In genomic region chrX:149611619-149612018, GRCh38 we compare ENCODE assay signal across 39 cellular contexts. TPM values are rescaled to one million over a fixed set of nuclear protein-coding genes. Genes with fewer than 3 reads are reported as not detected.
"Had no signal": no experiment of that assay in that cellular context is flagged by ENCODE, and none has a peak within 500 bp of the region (broad histone marks: within the 10 kb centered on the region; RNA-seq: fewer than 3 reads in every experiment).

No MANE protein-coding gene starts in this region.

- H3K27ac Mint-ChIP-seq: activated CD4-positive, alpha-beta memory T cell treated with anti-CD3 and anti-CD28 coated beads for 36 hours; activated naive CD4-positive, alpha-beta T cell treated with anti-CD3 and anti-CD28 coated beads, Interleukin-2, amount 50 U/mL, for 72 hours; activated T-helper 17 cell treated with anti-CD3 and anti-CD28 coated beads, Interleukin-2, amount 50 U/mL, for 72 hours; WTC11 had no signal

- H3K36me3 Mint-ChIP-seq: activated CD4-positive, alpha-beta memory T cell treated with anti-CD3 and anti-CD28 coated beads for 36 hours had no signal

- H3K27me3 Mint-ChIP-seq: activated CD4-positive, alpha-beta memory T cell treated with anti-CD3 and anti-CD28 coated beads for 36 hours; activated T-helper 17 cell treated with anti-CD3 and anti-CD28 coated beads, Interleukin-2, amount 50 U/mL, for 72 hours had no signal

- H3K4me1 ChIP-seq: ascending aorta, body of pancreas, breast epithelium had no signal

- H3K36me3 ChIP-seq: ascending aorta, breast epithelium had no signal

- ATAC-seq: activated naive CD4-positive, alpha-beta T cell treated with anti-CD3 and anti-CD28 coated beads, Interleukin-2, amount 50 U/mL, for 72 hours; activated T-cell treated with anti-CD3 and anti-CD28 coated beads, Interleukin-2, amount 50 U/mL, for 72 hours; activated T-helper 17 cell treated with anti-CD3 and anti-CD28 coated beads, Interleukin-2, amount 50 U/mL, for 72 hours; body of pancreas; Right ventricle myocardium inferior; WTC11 had no signal

- H3K9me3 Mint-ChIP-seq: activated CD4-positive, alpha-beta memory T cell treated with anti-CD3 and anti-CD28 coated beads for 36 hours; activated naive CD4-positive, alpha-beta T cell treated with anti-CD3 and anti-CD28 coated beads, Interleukin-2, amount 50 U/mL, for 72 hours; activated T-cell treated with anti-CD3 and anti-CD28 coated beads, Interleukin-2, amount 50 U/mL, for 72 hours; activated T-helper 17 cell treated with anti-CD3 and anti-CD28 coated beads, Interleukin-2, amount 50 U/mL, for 72 hours; WTC11 had no signal

- DNase-seq: activated CD4-positive, alpha-beta memory T cell treated with anti-CD3 and anti-CD28 coated beads for 36 hours; activated CD4-positive, alpha-beta T cell treated with anti-CD3 and anti-CD28 coated beads for 4 hours; activated CD4-positive, alpha-beta T cell treated with anti-CD3 and anti-CD28 coated beads, Interleukin-2, amount 50 U/mL, for 1 hour; activated CD4-positive, CD25-positive, alpha-beta regulatory T cell treated with anti-CD3 and anti-CD28 coated beads, Interleukin-2, amount 50 U/mL, for 72 hours; activated effector memory CD4-positive, alpha-beta T cell treated with anti-CD3 and anti-CD28 coated beads, Interleukin-2, amount 50 U/mL, for 16 hours; activated naive CD4-positive, alpha-beta T cell; activated T-cell treated with anti-CD3 and anti-CD28 coated beads, Interleukin-2, amount 50 U/mL, for 1 hour; activated T-cell treated with anti-CD3 and anti-CD28 coated beads, Interleukin-2, amount 50 U/mL, for 72 hours; amniotic stem cell; body of pancreas; central memory CD4-positive, alpha-beta T cell; MM.1S; NCI-H1092 treated with DMSO at 0.1 percent for 48 hours; NCI-H1417; NCI-H146; NCI-H187; NCI-H2029 treated with DMSO at 0.1 percent for 48 hours; NCI-H2107; NCI-H2171; NCI-H510A; NCI-H526; NCI-H748 treated with DMSO at 0.1 percent for 48 hours; NK-92 treated with Interleukin-12 subunit alpha and Interleukin-12 subunit beta, amount 100 ng/mL, for 24 hours; PC-9; SW 1271; T-helper 1 cell; T1000 had no signal

- H3K9me3 ChIP-seq: ascending aorta, body of pancreas, breast epithelium had no signal

- H3K4me3 ChIP-seq: ascending aorta, body of pancreas, breast epithelium, PC-9 had no signal

- H3K27me3 ChIP-seq: ascending aorta, body of pancreas had no signal

- H3K27ac ChIP-seq: ascending aorta, body of pancreas, breast epithelium, KMS-11, PC-9, RWPE1 had no signal

- H3K4me1 Mint-ChIP-seq: activated T-helper 17 cell treated with anti-CD3 and anti-CD28 coated beads, Interleukin-2, amount 50 U/mL, for 72 hours; WTC11 had no signal

- H3K4me3 Mint-ChIP-seq: activated CD4-positive, alpha-beta memory T cell treated with anti-CD3 and anti-CD28 coated beads for 36 hours; activated T-cell treated with anti-CD3 and anti-CD28 coated beads, Interleukin-2, amount 50 U/mL, for 72 hours; activated T-helper 17 cell treated with anti-CD3 and anti-CD28 coated beads, Interleukin-2, amount 50 U/mL, for 72 hours; WTC11 had no signal

RNA-seq across cellular contexts. Expression of gene HSFX2, which starts 16.5 kb away (rescaled TPM):
- total RNA-seq: activated naive CD4-positive, alpha-beta T cell treated with anti-CD3 and anti-CD28 coated beads, Interleukin-2, amount 50 U/mL, for 72 hours; activated T-helper 17 cell treated with anti-CD3 and anti-CD28 coated beads, Interleukin-2, amount 50 U/mL, for 72 hours; ascending aorta; body of pancreas; LHCN-M2; Right ventricle myocardium inferior; T-helper 2 cell treated with Interferon-gamma antibody and Interleukin-4, amounts not matched to agents 100 ng/mL and 5 ng/mL, for 36 hours; WTC11 had no signal

RNA-seq across cellular contexts. Expression of gene MAGEA9B, which starts 24.4 kb away (rescaled TPM):
- total RNA-seq: activated CD4-positive, alpha-beta memory T cell treated with anti-CD3 and anti-CD28 coated beads for 36 hours; activated CD8-positive, alpha-beta memory T cell treated with anti-CD3 and anti-CD28 coated beads for 36 hours; activated naive CD4-positive, alpha-beta T cell treated with anti-CD3 and anti-CD28 coated beads, Interleukin-2, amount 50 U/mL, for 72 hours; activated T-cell treated with anti-CD3 and anti-CD28 coated beads, Interleukin-2, amount 50 U/mL, for 72 hours; activated T-helper 17 cell treated with anti-CD3 and anti-CD28 coated beads, Interleukin-2, amount 50 U/mL, for 72 hours; ascending aorta; body of pancreas; breast epithelium; cerebellum; LHCN-M2; PC-9; Right ventricle myocardium inferior; T-helper 2 cell treated with Interferon-gamma antibody and Interleukin-4, amounts not matched to agents 100 ng/mL and 5 ng/mL, for 36 hours had no signal
